Comparison of ENCODE assay signal across 19 cellular contexts in the genomic region with DNA sequence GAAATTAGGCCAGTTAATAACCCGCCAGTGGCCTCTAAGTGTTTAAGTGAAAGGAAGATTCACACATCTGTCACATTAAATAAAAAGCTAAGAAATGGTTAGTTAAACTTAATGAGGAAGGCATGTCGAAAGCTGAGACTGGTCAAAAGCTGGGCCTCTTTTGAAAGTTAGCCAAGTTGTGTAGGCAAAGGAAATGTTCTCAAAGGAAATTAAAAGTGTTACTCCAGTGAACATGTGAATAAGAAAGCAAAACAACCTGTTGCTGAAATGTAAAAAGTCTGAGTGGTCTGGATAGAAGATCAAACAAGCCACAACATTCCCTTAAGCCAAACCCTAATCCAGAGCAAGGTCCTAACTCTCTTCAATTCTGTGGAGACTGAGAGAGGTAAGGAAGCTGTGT. TPM values are rescaled to one million over a fixed set of nuclear protein-coding genes. Genes with fewer than 3 reads are reported as not detected.
DNase-seq lines count a peak whose midpoint lies in the region; ATAC-seq, FAIRE-seq and TF ChIP-seq lines count a peak whose summit lies in the region.
"Had no signal": no experiment of that assay in that cellular context is flagged by ENCODE, and none has a peak within 500 bp of the region (broad histone marks: within the 10 kb centered on the region; RNA-seq: fewer than 3 reads in every experiment).

No MANE protein-coding gene starts in this region.

- BruUV-seq in endothelial cell of umbilical vein (replicated peaks; lab: Mats Ljungman, UMichigan), result no TSS peak

- H4K20me1 ChIP-seq in endothelial cell of umbilical vein (replicated peaks; ENCODE audit: control insufficient read depth, extremely low read depth, insufficient read depth, low read length), result no peaks in the 10 kb centered on the region

- intact Hi-C loops in endothelial cell of umbilical vein (cut with micrococcal nuclease), result no loop called here

- no peak overlapping the region for H3K4me2 ChIP-seq in endothelial cell of umbilical vein (ENCODE audit: insufficient read depth, low read length)

- H3K9me1 ChIP-seq in endothelial cell of umbilical vein (replicated peaks; ENCODE audit: control insufficient read depth, extremely low read depth, insufficient read depth, low read length), result no peaks in the 10 kb centered on the region

- DNase-seq in AML-193 (lab: John Stamatoyannopoulos, UW) (peak; percentile 42 to 43), RPMI7951 (ENCODE audit: low read depth) (peak; percentile 18), endothelial cell of umbilical vein (ENCODE audit: low read depth, low spot score) (peak; percentile 62)
- DNase-seq in NK-92 treated with Interleukin-12 subunit alpha and Interleukin-12 subunit beta, amount 100 ng/mL, for 24 hours (lab: John Stamatoyannopoulos, UW), result no peak
- DNase-seq in central memory CD4-positive, alpha-beta T cell, result no peak
- DNase-seq: C1 segment of cervical spinal cord; Calu3; CD8-positive, alpha-beta T cell; NCI-H1105 treated with DMSO at 0.1 percent for 48 hours; NCI-H2029 treated with DMSO at 0.1 percent for 48 hours; NCI-H226; NCI-H524 treated with DMSO at 0.1 percent for 48 hours; Right ventricle myocardium superior had no signal

- H3K27ac ChIP-seq in endothelial cell of umbilical vein (ENCODE audit: insufficient read depth, low read depth, low read length) (no peak overlapping the region), neutrophil (peak overlapping the region; percentile 52)

- H3K9me3 ChIP-seq in endothelial cell of umbilical vein (replicated peaks; ENCODE audit: control insufficient read depth, insufficient read depth, low read length), result no peaks in the 10 kb centered on the region
- H3K9me3 ChIP-seq in neutrophil, result no peaks in the 10 kb centered on the region

- POLR2A ChIA-PET in endothelial cell of umbilical vein (lab: Charles Lee), result no interaction called here

- no peak for TF ChIP-seq CTCF in endothelial cell of umbilical vein (IDR thresholded peaks at IDR 0.05; ENCODE audit: extremely low read depth in 1 of 2, insufficient read depth in 1 of 2, low read depth in 1 of 2, low read length in 2 of 2)
- TF ChIP-seq CTCF in neutrophil (IDR thresholded peaks at IDR 0.05), result no peak

- H3K4me1 ChIP-seq in endothelial cell of umbilical vein (ENCODE audit: control insufficient read depth, extremely low read depth, insufficient read depth, low read length) (no peaks in the 10 kb centered on the region), neutrophil (ENCODE audit: control insufficient read depth in 1 of 2, insufficient read depth in 1 of 2, low read depth in 1 of 2, low read length in 1 of 2) (peaks cover 0 to 30% of the 10 kb centered on the region in 2 experiments)

- FAIRE-seq in endothelial cell of umbilical vein (lab: Jason Lieb, UNC), result no peak
- FAIRE-seq: G401.6, GM12892, H1 had no signal

- dilution Hi-C loops in endothelial cell of umbilical vein (cut with MboI; ENCODE audit: extremely low pct_ligation_motif_present, low sequenced_read_pairs), result no loop called here

- no peaks in the 10 kb centered on the region for H3K27me3 ChIP-seq in endothelial cell of umbilical vein (ENCODE audit: control insufficient read depth in 2 of 2, insufficient read depth in 2 of 2, low read length in 2 of 2)
- no peaks in the 10 kb centered on the region for H3K27me3 ChIP-seq in neutrophil

- no peak for ATAC-seq in GM21619 (IDR thresholded peaks at IDR 0.05; ENCODE audit: unreplicated experiment)
- ATAC-seq: CD8-positive, alpha-beta T cell; HCT116 had no signal

- H3K79me2 ChIP-seq in endothelial cell of umbilical vein (ENCODE audit: control insufficient read depth, insufficient read depth, low read length), result no peaks in the 10 kb centered on the region

- CTCF ChIA-PET in endothelial cell of umbilical vein (lab: Charles Lee), result interaction anchor here (0.9 to 1.3 kb wide), 2 partner anchors 18 to 59 kb away, joined by 3 to 5 read pairs; no protein-coding TSS in a partner anchor

- no peak overlapping the region for H2AFZ ChIP-seq in endothelial cell of umbilical vein (ENCODE audit: low read depth, low read length)

- no peak overlapping the region for H3K4me3 ChIP-seq in endothelial cell of umbilical vein (replicated peaks in 1 of 3; ENCODE audit: insufficient read depth in 1 of 3, low read depth in 1 of 3, low read length in 3 of 3)
- H3K4me3 ChIP-seq in neutrophil (ENCODE audit: low read depth in 1 of 2, low read length in 1 of 2), result no peak overlapping the region

- H3K9ac ChIP-seq in endothelial cell of umbilical vein (replicated peaks; ENCODE audit: extremely low read depth, insufficient read depth, low read length), result no peak overlapping the region

- no peaks in the 10 kb centered on the region for H3K36me3 ChIP-seq in endothelial cell of umbilical vein (ENCODE audit: control insufficient read depth in 2 of 2, extremely low read depth in 1 of 2, insufficient read depth in 2 of 2, low read length in 2 of 2)
- H3K36me3 ChIP-seq in neutrophil, result no peaks in the 10 kb centered on the region

- no peak for TF ChIP-seq POLR2A in endothelial cell of umbilical vein (IDR thresholded peaks at IDR 0.05; ENCODE audit: low read depth, low read length)

TF ChIP-seq in endothelial cell of umbilical vein, 7 proteins besides CTCF, POLR2A, EP300 and RAD21:
- TF ChIP-seq GATA2 (IDR thresholded peaks at IDR 0.05; ENCODE audit: insufficient read depth, insufficient read length, low read depth, low read length) (no peak), MYC (IDR thresholded peaks at IDR 0.05; ENCODE audit: low read depth, low read length) (no peak), JUN (IDR thresholded peaks at IDR 0.05; ENCODE audit: borderline replicate concordance, insufficient read depth, insufficient read length, low read depth) (no peak), FOS (IDR thresholded peaks at IDR 0.05; ENCODE audit: borderline replicate concordance, insufficient read depth, low read length) (no peak), EZH2 (IDR thresholded peaks at IDR 0.05; ENCODE audit: borderline replicate concordance, low read depth, low read length, severe bottlenecking) (no peak), POLR2AphosphoS5 (IDR thresholded peaks at IDR 0.05; ENCODE audit: insufficient read depth, low read depth, low read length) (no peak)
- TF ChIP-seq, protein P1, sequence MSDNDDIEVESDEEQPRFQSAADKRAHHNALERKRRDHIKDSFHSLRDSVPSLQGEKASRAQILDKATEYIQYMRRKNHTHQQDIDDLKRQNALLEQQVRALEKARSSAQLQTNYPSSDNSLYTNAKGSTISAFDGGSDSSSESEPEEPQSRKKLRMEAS (IDR thresholded peaks at IDR 0.05; ENCODE audit: insufficient read depth, insufficient read length), result no peak

RNA-seq across cellular contexts. Expression of a gene that starts 10.9 kb away (rescaled TPM):
- 19.7 and 25.0 TPM in 2 replicates for total RNA-seq in RPMI7951 (2014; rRNA removed; shearing (Covaris generic))
- total RNA-seq in endothelial cell of umbilical vein, result 27.5 and 31.2 TPM in 2 replicates
- 5.2 and 6.2 TPM in 2 replicates for polyA plus RNA-seq in endothelial cell of umbilical vein
- 8.3 and 9.1 TPM in 2 replicates for polyA plus RNA-seq in endothelial cell of umbilical vein (2011; cell fraction: cytosol; rRNA removed)
- polyA plus RNA-seq in endothelial cell of umbilical vein (2011; cell fraction: nucleus; rRNA removed), result 20.5 and 32.0 TPM in 2 replicates
- 9.5 and 19.1 TPM in 2 replicates for polyA plus RNA-seq in endothelial cell of umbilical vein (2012)
- 10.5 and 10.9 TPM in 2 replicates for polyA minus RNA-seq in endothelial cell of umbilical vein
- polyA minus RNA-seq in endothelial cell of umbilical vein (2011; cell fraction: cytosol; rRNA and poly(A)+ RNA removed), result 8.8 TPM
- 39.7 and 47.9 TPM in 2 replicates for polyA minus RNA-seq in endothelial cell of umbilical vein (2011; cell fraction: nucleus; rRNA and poly(A)+ RNA removed)

RNA-seq across cellular contexts. Expression of a gene that starts 30.6 kb away (rescaled TPM):
- 75.8 and 102 TPM in 2 replicates for total RNA-seq in RPMI7951 (2014; rRNA removed; shearing (Covaris generic))
- 27.1 and 28.1 TPM in 2 replicates for total RNA-seq in endothelial cell of umbilical vein
- 5.4 and 6.1 TPM in 2 replicates for polyA plus RNA-seq in endothelial cell of umbilical vein
- 13.4 and 13.9 TPM in 2 replicates for polyA plus RNA-seq in endothelial cell of umbilical vein (2011; cell fraction: cytosol; rRNA removed)
- 13.0 and 17.5 TPM in 2 replicates for polyA plus RNA-seq in endothelial cell of umbilical vein (2011; cell fraction: nucleus; rRNA removed)
- polyA plus RNA-seq in endothelial cell of umbilical vein (2012), result 6.4 and 15.2 TPM in 2 replicates
- 4.0 and 4.8 TPM in 2 replicates for polyA minus RNA-seq in endothelial cell of umbilical vein
- polyA minus RNA-seq in endothelial cell of umbilical vein (2011; cell fraction: cytosol; rRNA and poly(A)+ RNA removed), result 13.0 TPM
- 8.8 and 12.2 TPM in 2 replicates for polyA minus RNA-seq in endothelial cell of umbilical vein (2011; cell fraction: nucleus; rRNA and poly(A)+ RNA removed)

Comparison
In these comparisons a context has a peak if more than half of its experiments do, and no peak if none do; other contexts are left out.
1. DNase-seq: peak in AML-193 (2 of 2), RPMI7951 (single experiment) and endothelial cell of umbilical vein (single experiment); none in NK-92 treated with Interleukin-12 subunit alpha and Interleukin-12 subunit beta, amount 100 ng/mL, for 24 hours (single experiment) and central memory CD4-positive, alpha-beta T cell (single experiment).